ENCODE assay signal across 1 cellular context in genomic region chr7:90825779-90826178, GRCh38.
TF ChIP-seq lines count a peak whose summit lies in the region.

No MANE protein-coding gene starts in this region.

TF ChIP-seq in SK-N-SH, 30 proteins besides CTCF, POLR2A, EP300 and RAD21 (continued from another document):
- no peak for TF ChIP-seq REST (IDR thresholded peaks at IDR 0.05; ENCODE audit: low read depth, low read length)
- peak; percentile 83 for TF ChIP-seq FOSL2 (IDR thresholded peaks at IDR 0.05; ENCODE audit: borderline replicate concordance, low read depth)
- peak; percentile 83 for TF ChIP-seq MEF2A (IDR thresholded peaks at IDR 0.05; ENCODE audit: borderline replicate concordance, low read depth)
- TF ChIP-seq MXI1 (IDR thresholded peaks at IDR 0.05; ENCODE audit: low read depth, low read length), result no peak
- peak; percentile 91 for TF ChIP-seq NFIC (IDR thresholded peaks at IDR 0.05; ENCODE audit: borderline replicate concordance)
- TF ChIP-seq FOXJ3 (CRISPR knock-in tag; IDR thresholded peaks at IDR 0.05), result no peak
- TF ChIP-seq ZBTB33 (IDR thresholded peaks at IDR 0.05; ENCODE audit: borderline replicate concordance, low read depth), result no peak
- peak; percentile 17; the same call in 1 of the 2 replicates for TF ChIP-seq ELF1 (IDR thresholded peaks at IDR 0.05)
- TF ChIP-seq GABPA (IDR thresholded peaks at IDR 0.05; ENCODE audit: low read depth), result no peak
- no peak for TF ChIP-seq TAF1 (IDR thresholded peaks at IDR 0.05; ENCODE audit: borderline replicate concordance, low read depth, low read length)
- TF ChIP-seq IRF3 (IDR thresholded peaks at IDR 0.05; ENCODE audit: low read depth, low read length), result no peak
- TF ChIP-seq CHD2 (IDR thresholded peaks at IDR 0.05; ENCODE audit: low read length, partially characterized antibody), result no peak
